ENCODE assay signal across 23 cellular contexts in genomic region chr17:79427621-79428539, GRCh38.
"Had no signal": no experiment of that assay in that cellular context is flagged by ENCODE, and none has a peak within 500 bp of the region (broad histone marks: within the 10 kb centered on the region; RNA-seq: fewer than 3 reads in every experiment).

No MANE protein-coding gene starts in this region.

- H3K9me3 Mint-ChIP-seq: activated naive CD4-positive, alpha-beta T cell treated with anti-CD3 and anti-CD28 coated beads, Interleukin-2, amount 50 U/mL, for 72 hours; activated T-cell treated with anti-CD3 and anti-CD28 coated beads, Interleukin-2, amount 50 U/mL, for 24 hours; activated T-helper 17 cell treated with anti-CD3 and anti-CD28 coated beads, Interleukin-2, amount 50 U/mL, for 72 hours; brain; natural killer cell; WTC11 had no signal

- H3K27ac Mint-ChIP-seq: activated CD4-positive, alpha-beta T cell treated with anti-CD3 and anti-CD28 coated beads for 36 hours; activated naive CD4-positive, alpha-beta T cell treated with anti-CD3 and anti-CD28 coated beads, Interleukin-2, amount 50 U/mL, for 72 hours; activated T-cell treated with anti-CD3 and anti-CD28 coated beads, Interleukin-2, amount 50 U/mL, for 24 hours; activated T-helper 17 cell treated with anti-CD3 and anti-CD28 coated beads, Interleukin-2, amount 50 U/mL, for 72 hours; natural killer cell; WTC11 had no signal

- H3K27ac ChIP-seq: foreskin keratinocyte, upper lobe of left lung had no signal

- H3K4me1 Mint-ChIP-seq: activated CD4-positive, alpha-beta T cell treated with anti-CD3 and anti-CD28 coated beads for 36 hours; activated T-helper 17 cell treated with anti-CD3 and anti-CD28 coated beads, Interleukin-2, amount 50 U/mL, for 72 hours; WTC11 had no signal

- H3K36me3 ChIP-seq: upper lobe of left lung had no signal

- ATAC-seq: activated CD4-positive, alpha-beta T cell treated with anti-CD3 and anti-CD28 coated beads for 36 hours; activated naive CD4-positive, alpha-beta T cell treated with anti-CD3 and anti-CD28 coated beads, Interleukin-2, amount 50 U/mL, for 72 hours; activated T-helper 17 cell treated with anti-CD3 and anti-CD28 coated beads, Interleukin-2, amount 50 U/mL, for 72 hours; foreskin keratinocyte; left ventricle myocardium superior; natural killer cell; stimulated activated naive CD8-positive, alpha-beta T cell treated with anti-CD3 and anti-CD28 coated beads, Interleukin-15, Interleukin-2, amounts not matched to agents 100 U/mL and 50 U/mL, for 24 hours; WTC11 had no signal

- H3K36me3 Mint-ChIP-seq: activated naive CD4-positive, alpha-beta T cell treated with anti-CD3 and anti-CD28 coated beads, Interleukin-2, amount 50 U/mL, for 72 hours; brain; natural killer cell; WTC11 had no signal

- H3K27me3 ChIP-seq: foreskin keratinocyte, upper lobe of left lung had no signal

- H3K4me1 ChIP-seq: foreskin keratinocyte, upper lobe of left lung had no signal

- DNase-seq: activated CD4-positive, alpha-beta T cell treated with anti-CD3 and anti-CD28 coated beads for 36 hours; activated CD4-positive, alpha-beta T cell treated with anti-CD3 and anti-CD28 coated beads, Interleukin-2, amount 50 U/mL, for 4 hours; activated CD8-positive, alpha-beta memory T cell treated with anti-CD3 and anti-CD28 coated beads for 24 hours; activated CD8-positive, alpha-beta memory T cell treated with anti-CD3 and anti-CD28 coated beads, Interleukin-2, amount 50 U/mL, for 4 hours; activated T-cell treated with anti-CD3 and anti-CD28 coated beads, Interleukin-2, amount 50 U/mL, for 24 hours; aorta; central memory CD4-positive, alpha-beta T cell; dermis blood vessel endothelial cell; effector CD8-positive, alpha-beta T cell; foreskin keratinocyte; hippocampal formation; left ventricle myocardium superior; mammary epithelial cell; midbrain; natural killer cell; retina; stimulated activated CD4-positive, alpha-beta T cell treated with anti-CD3 and anti-CD28 coated beads, Interleukin-4, amount 100 ng/mL, for 24 hours; stimulated activated naive CD8-positive, alpha-beta T cell treated with anti-CD3 and anti-CD28 coated beads, Interleukin-15, Interleukin-2, amounts not matched to agents 100 U/mL and 50 U/mL, for 24 hours had no signal

- H3K4me3 ChIP-seq: upper lobe of left lung had no signal

- H3K9me3 ChIP-seq: upper lobe of left lung had no signal

- H3K4me3 Mint-ChIP-seq: activated CD4-positive, alpha-beta T cell treated with anti-CD3 and anti-CD28 coated beads for 36 hours; activated T-cell treated with anti-CD3 and anti-CD28 coated beads, Interleukin-2, amount 50 U/mL, for 24 hours; activated T-helper 17 cell treated with anti-CD3 and anti-CD28 coated beads, Interleukin-2, amount 50 U/mL, for 72 hours; brain; natural killer cell; WTC11 had no signal
